Comparison of ENCODE assay signal across 7 cellular contexts in the genomic region with DNA sequence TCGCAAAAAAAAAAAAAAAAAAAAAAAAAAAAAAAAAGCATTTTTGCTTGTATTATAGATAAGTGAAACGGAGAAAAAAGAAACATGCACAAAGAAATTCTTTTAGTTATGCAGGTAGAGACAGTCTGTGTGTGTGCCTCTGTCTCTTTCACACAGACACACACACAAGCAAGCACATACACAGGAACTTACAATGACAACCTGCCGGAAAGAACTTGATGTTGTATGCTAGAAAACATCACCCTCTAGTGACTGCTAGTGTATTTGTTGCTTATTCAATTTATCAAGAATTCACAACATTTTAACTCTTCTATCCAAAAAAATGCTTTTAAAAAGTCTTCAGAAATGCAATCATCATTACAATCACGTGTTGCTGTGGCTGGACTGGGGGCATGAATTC. TPM values are rescaled to one million over a fixed set of nuclear protein-coding genes. Genes with fewer than 3 reads are reported as not detected.
A peak's percentile ranks its signal among the peaks of the same experiment; 100 is the strongest.
DNase-seq lines count a peak whose midpoint lies in the region; ATAC-seq and TF ChIP-seq lines count a peak whose summit lies in the region.
"Not testable (repeated sequence)": the region's sequence is repeated elsewhere in the genome, so short reads cannot be mapped to it uniquely, and the experiment has no call there.

No MANE protein-coding gene starts in this region.

- H3K9me3 Mint-ChIP-seq in activated T-cell treated with anti-CD3 and anti-CD28 coated beads, Interleukin-2, amount 50 U/mL, for 72 hours: not testable (repeated sequence)

- not testable (repeated sequence) for H3K27me3 Mint-ChIP-seq in activated T-cell treated with anti-CD3 and anti-CD28 coated beads, Interleukin-2, amount 50 U/mL, for 72 hours (ENCODE audit: low read depth)

- H3K36me3 ChIP-seq in Panc1 (ENCODE audit: control insufficient read depth, insufficient read depth, low read length); left lung: not testable (repeated sequence)

- POLR2A ChIA-PET in Panc1 (lab: Charles Lee): not testable (repeated sequence)

- H3K9me3 ChIP-seq in Panc1 (ENCODE audit: control insufficient read depth, insufficient read depth, low read depth, low read length); left lung: not testable (repeated sequence)

- not testable (repeated sequence) for DNase-seq in Panc1 (ENCODE audit: low read depth, low spot score); activated T-cell treated with anti-CD3 and anti-CD28 coated beads, Interleukin-2, amount 50 U/mL, for 72 hours; foreskin keratinocyte; left lung; sciatic nerve (ENCODE audit: low spot score)

- not testable (repeated sequence) for H3K27me3 ChIP-seq in Panc1 (ENCODE audit: control insufficient read depth, insufficient read depth, low read length); foreskin keratinocyte; left lung

- CTCF ChIA-PET in Panc1 (lab: Charles Lee): not testable (repeated sequence)

- H3K4me3 ChIP-seq in Panc1 (ENCODE audit: low read depth in 2 of 2, low read length in 2 of 2); left lung: not testable (repeated sequence)

- intact Hi-C loops in Panc1 (cut with micrococcal nuclease; ENCODE audit: unreplicated experiment); left lung (cut with DNase I); sciatic nerve (cut with DNase I): not testable (repeated sequence)

- not testable (repeated sequence) for H3K36me3 Mint-ChIP-seq in activated T-cell treated with anti-CD3 and anti-CD28 coated beads, Interleukin-2, amount 50 U/mL, for 72 hours (ENCODE audit: insufficient read depth in 2 of 2)

- not testable (repeated sequence) for H3K27ac Mint-ChIP-seq in activated T-cell treated with anti-CD3 and anti-CD28 coated beads, Interleukin-2, amount 50 U/mL, for 72 hours

- not testable (repeated sequence) for BruUV-seq in Panc1 (replicated peaks; lab: Mats Ljungman, UMichigan)

- H3K4me1 ChIP-seq in Panc1 (ENCODE audit: control insufficient read depth, insufficient read depth, low read length); foreskin keratinocyte; left lung: not testable (repeated sequence)

- H3K4me3 Mint-ChIP-seq in activated T-cell treated with anti-CD3 and anti-CD28 coated beads, Interleukin-2, amount 50 U/mL, for 72 hours: not testable (repeated sequence)

- TF ChIP-seq CTCF in Panc1 (IDR thresholded peaks at IDR 0.05); foreskin keratinocyte (conservative IDR thresholded peaks at IDR 0.05); left lung (IDR thresholded peaks at IDR 0.05): not testable (repeated sequence)

- ATAC-seq in GM18858 (IDR thresholded peaks at IDR 0.05; ENCODE audit: unreplicated experiment) (peak; percentile 55), HG02885 (IDR thresholded peaks at IDR 0.05; ENCODE audit: poor library complexity, unreplicated experiment) (peak; percentile 55), Panc1 (peak; percentile 80), foreskin keratinocyte (peak; percentile 40), left lung (peak; percentile 78), sciatic nerve (peak; percentile 73)
- ATAC-seq in activated T-cell treated with anti-CD3 and anti-CD28 coated beads, Interleukin-2, amount 50 U/mL, for 72 hours (replicated peaks in 1 of 2): peak; percentile 50 to 51

- not testable (repeated sequence) for H3K4me1 Mint-ChIP-seq in activated T-cell treated with anti-CD3 and anti-CD28 coated beads, Interleukin-2, amount 50 U/mL, for 72 hours (ENCODE audit: low read depth)

- not testable (repeated sequence) for H3K27ac ChIP-seq in Panc1 (ENCODE audit: low read length); foreskin keratinocyte; left lung

- in situ Hi-C loops in Panc1 (cut with HindIII; ENCODE audit: low pct_unique_long_range_greater_than_20kb, low sequenced_read_pairs): not testable (repeated sequence)

RNA-seq across cellular contexts. Expression of gene LIMS4, which starts 8.6 kb away (rescaled TPM):
- total RNA-seq in Panc1 (2021; ENCODE audit: unreplicated experiment) (0.51 TPM), foreskin keratinocyte (1.0 and 1.6 TPM in 2 replicates), left lung (1 to 10 TPM; 1.6 to 2.0 TPM), sciatic nerve (2.2 TPM)
- 1.5 TPM for polyA plus RNA-seq in Panc1 (2012; ENCODE audit: insufficient read length)
- total RNA-seq in activated T-cell treated with anti-CD3 and anti-CD28 coated beads, Interleukin-2, amount 50 U/mL, for 72 hours: 1 to 10 TPM in 1 of 2 donors, under 1 TPM in 1; 0.17 to 1.1 TPM
- 0.10 and 0.17 TPM in 2 replicates for polyA plus RNA-seq in foreskin keratinocyte
